Comparison of ENCODE assay signal across 17 cellular contexts in the genomic region with DNA sequence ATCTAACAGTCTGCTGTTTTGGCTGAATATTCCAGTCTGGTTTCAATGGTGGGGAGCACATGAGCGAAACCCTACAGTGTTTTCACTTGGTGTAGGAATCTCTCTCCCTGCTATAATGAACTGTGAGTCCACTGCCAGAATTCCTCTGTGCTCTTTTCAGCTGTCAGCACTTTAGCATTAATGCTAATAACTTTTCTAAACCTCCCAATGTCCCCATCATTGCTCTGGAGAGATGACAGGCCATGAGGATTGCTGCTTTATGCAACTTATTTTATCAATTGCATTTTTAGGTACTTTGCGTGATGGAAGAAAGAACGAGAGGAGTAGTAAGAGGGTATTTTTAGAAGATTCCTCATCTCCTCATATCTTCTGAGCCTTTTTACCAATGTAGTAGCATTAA. TPM values are rescaled to one million over a fixed set of nuclear protein-coding genes. Genes with fewer than 3 reads are reported as not detected.
DNase-seq lines count a peak whose midpoint lies in the region; FAIRE-seq and TF ChIP-seq lines count a peak whose summit lies in the region.
"Had no signal": no experiment of that assay in that cellular context is flagged by ENCODE, and none has a peak within 500 bp of the region (broad histone marks: within the 10 kb centered on the region; RNA-seq: fewer than 3 reads in every experiment).

No MANE protein-coding gene starts in this region.

- H3K4me2 ChIP-seq in neural cell (ENCODE audit: low read length) (no peak overlapping the region), MM.1S (ENCODE audit: low read depth, low read length) (no peak overlapping the region)
- H3K4me2 ChIP-seq: GM23338 had no signal

- TF ChIP-seq POLR2A in H54 (IDR thresholded peaks at IDR 0.05; ENCODE audit: low read depth, low read length), result no peak

- H3K4me3 ChIP-seq in left ventricle myocardium inferior (no peak overlapping the region), neural cell (ENCODE audit: low read length) (peak overlapping the region; percentile 13), MM.1S (ENCODE audit: low read length) (no peak overlapping the region)
- H3K4me3 ChIP-seq: BLaER1 treated with 17β-estradiol and CSF1 and Interleukin-3, amounts not matched to agents 10 nM and 100 nM; GM23338 had no signal

- no peaks in the 10 kb centered on the region for H3K36me3 ChIP-seq in left ventricle myocardium inferior
- no peaks in the 10 kb centered on the region for H3K36me3 ChIP-seq in neural cell (ENCODE audit: insufficient read depth, low read length)
- H3K36me3 ChIP-seq in MM.1S (replicated peaks; ENCODE audit: insufficient read depth, low read length), result no peaks in the 10 kb centered on the region

- no peak overlapping the region for H3K4me3 Mint-ChIP-seq in brain
- no peak overlapping the region for H3K4me3 Mint-ChIP-seq in activated T-helper 2 cell treated with anti-CD3 and anti-CD28 coated beads, Interferon-gamma antibody, Interleukin-2, Interleukin-4, amounts not matched to agents 10 μg/mL and 5 μg/mL and 100 μg/mL, durations not matched to agents 14 hours and 24 hours and 36 hours (ENCODE audit: low read depth)
- H3K4me3 Mint-ChIP-seq: CD8-positive, alpha-beta memory T cell; GM23338 had no signal

- TF ChIP-seq EP300 in neural cell (conservative IDR thresholded peaks at IDR 0.05; ENCODE audit: poor library complexity, severe bottlenecking), result no peak

- H3K9me3 ChIP-seq in left ventricle myocardium inferior (replicated peaks) (no peaks in the 10 kb centered on the region), neural cell (ENCODE audit: low read length) (no peaks in the 10 kb centered on the region), MM.1S (replicated peaks; ENCODE audit: insufficient read depth, low read length) (no peaks in the 10 kb centered on the region)

- H3K9me2 ChIP-seq in neural cell (ENCODE audit: insufficient read depth, low read length) (no peaks in the 10 kb centered on the region), MM.1S (replicated peaks; ENCODE audit: insufficient read depth, low read length) (no peaks in the 10 kb centered on the region)

- H3K27ac Mint-ChIP-seq in brain, result peak overlapping the region in 3 of 5 experiments; percentile 33 to 80 (median 65)
- H3K27ac Mint-ChIP-seq in activated T-helper 2 cell treated with anti-CD3 and anti-CD28 coated beads, Interferon-gamma antibody, Interleukin-2, Interleukin-4, amounts not matched to agents 10 μg/mL and 5 μg/mL and 100 μg/mL, durations not matched to agents 14 hours and 24 hours and 36 hours, result no peak overlapping the region
- H3K27ac Mint-ChIP-seq: CD8-positive, alpha-beta memory T cell; GM23338 had no signal

- H3K4me1 Mint-ChIP-seq in brain, result peaks cover 80% of the 10 kb centered on the region
- H3K4me1 Mint-ChIP-seq in activated T-helper 2 cell treated with anti-CD3 and anti-CD28 coated beads, Interferon-gamma antibody, Interleukin-2, Interleukin-4, amounts not matched to agents 10 μg/mL and 5 μg/mL and 100 μg/mL, durations not matched to agents 14 hours and 24 hours and 36 hours (ENCODE audit: low read depth), result peaks cover 41% of the 10 kb centered on the region

- peaks cover 0 to 4% (median 0%) of the 10 kb centered on the region in 5 experiments for H3K9me3 Mint-ChIP-seq in brain
- H3K9me3 Mint-ChIP-seq in activated T-helper 2 cell treated with anti-CD3 and anti-CD28 coated beads, Interferon-gamma antibody, Interleukin-2, Interleukin-4, amounts not matched to agents 10 μg/mL and 5 μg/mL and 100 μg/mL, durations not matched to agents 14 hours and 24 hours and 36 hours, result no peaks in the 10 kb centered on the region
- H3K9me3 Mint-ChIP-seq: CD8-positive, alpha-beta memory T cell; GM23338 had no signal

- H3K27me3 Mint-ChIP-seq in brain, result no peaks in the 10 kb centered on the region
- H3K27me3 Mint-ChIP-seq in activated T-helper 2 cell treated with anti-CD3 and anti-CD28 coated beads, Interferon-gamma antibody, Interleukin-2, Interleukin-4, amounts not matched to agents 10 μg/mL and 5 μg/mL and 100 μg/mL, durations not matched to agents 14 hours and 24 hours and 36 hours (ENCODE audit: low read depth), result no peaks in the 10 kb centered on the region
- H3K27me3 Mint-ChIP-seq: CD8-positive, alpha-beta memory T cell had no signal

- intact Hi-C loops in left ventricle myocardium inferior (cut with micrococcal nuclease), result no loop called here
- intact Hi-C loops in activated T-helper 2 cell treated with anti-CD3 and anti-CD28 coated beads, Interferon-gamma antibody, Interleukin-2, Interleukin-4, amounts not matched to agents 10 μg/mL and 5 μg/mL and 100 μg/mL, durations not matched to agents 14 hours and 24 hours and 36 hours (cut with micrococcal nuclease), result no loop called here

- H3K79me2 ChIP-seq in neural cell (replicated peaks; ENCODE audit: insufficient read depth, low read length) (no peaks in the 10 kb centered on the region), MM.1S (ENCODE audit: low read length) (no peaks in the 10 kb centered on the region)

- H3K9ac ChIP-seq in neural cell (ENCODE audit: low read length) (no peak overlapping the region), MM.1S (ENCODE audit: low read length) (no peak overlapping the region)
- H3K9ac ChIP-seq: BLaER1 treated with 17β-estradiol and CSF1 and Interleukin-3, amounts not matched to agents 10 nM and 100 nM had no signal

- peaks cover 55% of the 10 kb centered on the region for H3K36me3 Mint-ChIP-seq in brain
- peaks cover 31% of the 10 kb centered on the region for H3K36me3 Mint-ChIP-seq in activated T-helper 2 cell treated with anti-CD3 and anti-CD28 coated beads, Interferon-gamma antibody, Interleukin-2, Interleukin-4, amounts not matched to agents 10 μg/mL and 5 μg/mL and 100 μg/mL, durations not matched to agents 14 hours and 24 hours and 36 hours (ENCODE audit: low read depth)

- FAIRE-seq in H54 (lab: Jason Lieb, UNC), result peak; percentile 58
- FAIRE-seq: GM12892, GM18507 had no signal

- H2AFZ ChIP-seq in neural cell (ENCODE audit: low read depth, low read length) (no peak overlapping the region), MM.1S (ENCODE audit: low read length) (no peak overlapping the region)
- H2AFZ ChIP-seq: GM23338 had no signal

- H3F3A ChIP-seq in neural cell (ENCODE audit: insufficient read depth, low read length, poor library complexity, severe bottlenecking) (no peaks in the 10 kb centered on the region), MM.1S (ENCODE audit: insufficient read depth, low read length) (no peaks in the 10 kb centered on the region)

- TF ChIP-seq RAD21 in neural cell (conservative IDR thresholded peaks at IDR 0.05), result no peak

- H4K20me1 ChIP-seq in neural cell (ENCODE audit: insufficient read depth), result no peaks in the 10 kb centered on the region
- H4K20me1 ChIP-seq in MM.1S (ENCODE audit: insufficient read depth, low read length), result no peaks in the 10 kb centered on the region

- TF ChIP-seq CTCF in brain (conservative IDR thresholded peaks at IDR 0.05) (no peak), left ventricle myocardium inferior (IDR thresholded peaks at IDR 0.05; ENCODE audit: borderline replicate concordance) (no peak), neural cell (IDR thresholded peaks at IDR 0.05; ENCODE audit: poor library complexity, severe bottlenecking) (no peak), MM.1S (IDR thresholded peaks at IDR 0.05; ENCODE audit: low read length) (no peak)

- DNase-seq in H54 (ENCODE audit: insufficient read length, low spot score) (no peak), left ventricle myocardium inferior (no peak), MM.1S (no peak), foreskin melanocyte (no peak)
- DNase-seq in activated T-helper 2 cell treated with anti-CD3 and anti-CD28 coated beads, Interferon-gamma antibody, Interleukin-2, Interleukin-4, amounts not matched to agents 10 μg/mL and 5 μg/mL and 100 μg/mL, durations not matched to agents 14 hours and 24 hours and 36 hours (ENCODE audit: low spot score), result no peak
- DNase-seq: CD8-positive, alpha-beta memory T cell; NCI-H1694; NCI-H2081 treated with DMSO at 0.1 percent for 48 hours; NCI-H82; OCI-M1; RPMI8226 had no signal

- H3K4me1 ChIP-seq in left ventricle myocardium inferior (peaks cover 53% of the 10 kb centered on the region), MM.1S (ENCODE audit: low read length) (no peaks in the 10 kb centered on the region)

- H3K27ac ChIP-seq in left ventricle myocardium inferior (replicated peaks) (peak overlapping the region; percentile 67), neural cell (ENCODE audit: low read length) (no peak overlapping the region), MM.1S (ENCODE audit: low read length) (no peak overlapping the region)

- H3K27me3 ChIP-seq in left ventricle myocardium inferior (ENCODE audit: low read depth) (no peaks in the 10 kb centered on the region), neural cell (ENCODE audit: insufficient read depth, low read depth, low read length) (no peaks in the 10 kb centered on the region), MM.1S (replicated peaks; ENCODE audit: insufficient read depth, low read length) (no peaks in the 10 kb centered on the region)
- H3K27me3 ChIP-seq: BLaER1 treated with 17β-estradiol and CSF1 and Interleukin-3, amounts not matched to agents 10 nM and 100 nM had no signal

TF ChIP-seq in neural cell, 6 proteins besides CTCF, POLR2A, EP300 and RAD21 (continues in another document):
- TF ChIP-seq POLR2AphosphoS5 (IDR thresholded peaks at IDR 0.05), result no peak

RNA-seq across cellular contexts. Expression of a gene that starts 25.3 kb away (rescaled TPM):
- 36.1 TPM for polyA plus RNA-seq in brain (ENCODE audit: insufficient read depth, low read depth, low replicate concordance)
- total RNA-seq in left ventricle myocardium inferior, result 23.2 TPM
- polyA plus RNA-seq in neural cell, result 8.3 and 9.5 TPM in 2 replicates
- polyA minus RNA-seq in neural cell, result 28.7 and 31.5 TPM in 2 replicates
- total RNA-seq in activated T-helper 2 cell treated with anti-CD3 and anti-CD28 coated beads, Interferon-gamma antibody, Interleukin-2, Interleukin-4, amounts not matched to agents 10 μg/mL and 5 μg/mL and 100 μg/mL, durations not matched to agents 14 hours and 24 hours and 36 hours, result 46.0 and 46.3 TPM in 2 replicates
